In genomic region chr7:55260671-55261385, GRCh38 we compare ENCODE assay signal across 1 cellular context.
TF ChIP-seq lines count a peak whose summit lies in the region.

No MANE protein-coding gene starts in this region.

TF ChIP-seq in SK-N-SH, 30 proteins besides CTCF, POLR2A, EP300 and RAD21 (continued from another document):
- TF ChIP-seq REST (IDR thresholded peaks at IDR 0.05; ENCODE audit: low read depth, low read length) (no peak), RXRA (IDR thresholded peaks at IDR 0.05; ENCODE audit: borderline replicate concordance, low read depth) (no peak), JUND (IDR thresholded peaks at IDR 0.05) (no peak), EZH2phosphoT487 (IDR thresholded peaks at IDR 0.05; ENCODE audit: borderline replicate concordance, low read depth) (no peak), ZBTB33 (IDR thresholded peaks at IDR 0.05; ENCODE audit: borderline replicate concordance, low read depth) (no peak), RFX5 (IDR thresholded peaks at IDR 0.05; ENCODE audit: low read length) (no peak)
